ENCODE assay signal across 1 cellular context in the genomic region with DNA sequence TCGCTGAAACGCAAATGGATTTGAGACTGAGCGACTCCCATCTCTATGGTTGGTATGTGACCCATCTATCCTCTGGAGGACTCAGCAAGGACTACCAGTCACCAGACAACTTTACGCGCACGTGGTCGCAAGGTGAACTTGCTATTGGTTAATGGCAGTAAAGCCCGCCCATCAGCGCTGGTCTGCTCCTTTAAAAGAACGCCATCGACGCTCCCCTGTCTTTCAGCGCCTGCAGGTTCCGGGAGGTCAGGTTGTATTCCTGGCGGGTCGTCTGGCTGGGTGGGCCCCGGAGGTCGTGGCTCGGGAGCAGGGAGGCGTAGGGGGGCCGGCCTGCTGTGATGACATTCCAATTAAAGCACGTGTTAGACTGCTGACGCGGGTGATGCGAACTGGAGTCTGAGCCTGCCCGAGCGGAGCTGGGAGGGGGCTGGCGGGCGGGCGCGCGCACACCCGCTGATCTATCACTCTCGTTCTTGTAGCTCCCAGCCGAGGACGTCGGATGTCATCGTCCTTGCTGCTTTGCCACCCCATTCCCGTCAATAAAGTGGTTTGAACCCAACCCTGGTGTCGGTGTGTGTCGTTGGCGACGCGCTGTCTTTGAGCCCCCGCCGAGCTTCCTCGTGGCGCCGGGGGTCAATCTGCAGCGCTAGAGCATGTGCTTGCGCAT.
TF ChIP-seq lines count a peak whose summit lies in the region.

No MANE protein-coding gene starts in this region.

TF ChIP-seq in WTC11, 78 proteins besides CTCF, POLR2A, EP300 and RAD21 (continued from another document and continues in another):
- TF ChIP-seq, protein P1, sequence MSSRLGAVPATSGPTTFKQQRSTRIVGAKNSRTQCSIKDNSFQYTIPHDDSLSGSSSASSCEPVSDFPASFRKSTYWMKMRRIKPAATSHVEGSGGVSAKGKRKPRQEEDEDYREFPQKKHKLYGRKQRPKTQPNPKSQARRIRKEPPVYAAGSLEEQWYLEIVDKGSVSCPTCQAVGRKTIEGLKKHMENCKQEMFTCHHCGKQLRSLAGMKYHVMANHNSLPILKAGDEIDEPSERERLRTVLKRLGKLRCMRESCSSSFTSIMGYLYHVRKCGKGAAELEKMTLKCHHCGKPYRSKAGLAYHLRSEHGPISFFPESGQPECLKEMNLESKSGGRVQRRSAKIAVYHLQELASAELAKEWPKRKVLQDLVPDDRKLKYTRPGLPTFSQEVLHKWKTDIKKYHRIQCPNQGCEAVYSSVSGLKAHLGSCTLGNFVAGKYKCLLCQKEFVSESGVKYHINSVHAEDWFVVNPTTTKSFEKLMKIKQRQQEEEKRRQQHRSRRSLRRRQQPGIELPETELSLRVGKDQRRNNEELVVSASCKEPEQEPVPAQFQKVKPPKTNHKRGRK (CRISPR knock-in tag; IDR thresholded peaks at IDR 0.05; ENCODE audit: borderline replicate concordance) = no peak
- TF ChIP-seq, protein P2, sequence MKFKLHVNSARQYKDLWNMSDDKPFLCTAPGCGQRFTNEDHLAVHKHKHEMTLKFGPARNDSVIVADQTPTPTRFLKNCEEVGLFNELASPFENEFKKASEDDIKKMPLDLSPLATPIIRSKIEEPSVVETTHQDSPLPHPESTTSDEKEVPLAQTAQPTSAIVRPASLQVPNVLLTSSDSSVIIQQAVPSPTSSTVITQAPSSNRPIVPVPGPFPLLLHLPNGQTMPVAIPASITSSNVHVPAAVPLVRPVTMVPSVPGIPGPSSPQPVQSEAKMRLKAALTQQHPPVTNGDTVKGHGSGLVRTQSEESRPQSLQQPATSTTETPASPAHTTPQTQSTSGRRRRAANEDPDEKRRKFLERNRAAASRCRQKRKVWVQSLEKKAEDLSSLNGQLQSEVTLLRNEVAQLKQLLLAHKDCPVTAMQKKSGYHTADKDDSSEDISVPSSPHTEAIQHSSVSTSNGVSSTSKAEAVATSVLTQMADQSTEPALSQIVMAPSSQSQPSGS (CRISPR knock-in tag; IDR thresholded peaks at IDR 0.05; ENCODE audit: borderline replicate concordance, low read depth) = no peak
- TF ChIP-seq NR1H2 (CRISPR knock-in tag; IDR thresholded peaks at IDR 0.05) (no peak), ZNF121 (CRISPR knock-in tag; IDR thresholded peaks at IDR 0.05) (no peak), ESRRA (CRISPR knock-in tag; IDR thresholded peaks at IDR 0.05; ENCODE audit: borderline replicate concordance) (no peak; the same call in none of the 2 replicates), OVOL2 (CRISPR knock-in tag; IDR thresholded peaks at IDR 0.05; ENCODE audit: borderline replicate concordance) (peak; percentile 76; the same call in 1 of the 2 replicates), GABPB1 (CRISPR knock-in tag; IDR thresholded peaks at IDR 0.05) (peak; percentile 84), ZNF396 (CRISPR knock-in tag; IDR thresholded peaks at IDR 0.05; ENCODE audit: borderline replicate concordance) (no peak), SMAD4 (CRISPR knock-in tag; IDR thresholded peaks at IDR 0.05) (no peak), SOX15 (CRISPR knock-in tag; IDR thresholded peaks at IDR 0.05) (no peak), MXD4 (CRISPR knock-in tag; IDR thresholded peaks at IDR 0.05; ENCODE audit: borderline replicate concordance) (no peak), ZNF317 (CRISPR knock-in tag; IDR thresholded peaks at IDR 0.05; ENCODE audit: borderline replicate concordance, low read depth) (no peak), ZNF232 (CRISPR knock-in tag; IDR thresholded peaks at IDR 0.05) (no peak), NR2C2 (CRISPR knock-in tag; IDR thresholded peaks at IDR 0.05) (no peak), RELA (CRISPR knock-in tag; IDR thresholded peaks at IDR 0.05; ENCODE audit: borderline replicate concordance) (peak; percentile 49)
- TF ChIP-seq, protein P3, sequence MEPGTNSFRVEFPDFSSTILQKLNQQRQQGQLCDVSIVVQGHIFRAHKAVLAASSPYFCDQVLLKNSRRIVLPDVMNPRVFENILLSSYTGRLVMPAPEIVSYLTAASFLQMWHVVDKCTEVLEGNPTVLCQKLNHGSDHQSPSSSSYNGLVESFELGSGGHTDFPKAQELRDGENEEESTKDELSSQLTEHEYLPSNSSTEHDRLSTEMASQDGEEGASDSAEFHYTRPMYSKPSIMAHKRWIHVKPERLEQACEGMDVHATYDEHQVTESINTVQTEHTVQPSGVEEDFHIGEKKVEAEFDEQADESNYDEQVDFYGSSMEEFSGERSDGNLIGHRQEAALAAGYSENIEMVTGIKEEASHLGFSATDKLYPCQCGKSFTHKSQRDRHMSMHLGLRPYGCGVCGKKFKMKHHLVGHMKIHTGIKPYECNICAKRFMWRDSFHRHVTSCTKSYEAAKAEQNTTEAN (CRISPR knock-in tag; IDR thresholded peaks at IDR 0.05) = peak; percentile 90
- TF ChIP-seq, protein P4, sequence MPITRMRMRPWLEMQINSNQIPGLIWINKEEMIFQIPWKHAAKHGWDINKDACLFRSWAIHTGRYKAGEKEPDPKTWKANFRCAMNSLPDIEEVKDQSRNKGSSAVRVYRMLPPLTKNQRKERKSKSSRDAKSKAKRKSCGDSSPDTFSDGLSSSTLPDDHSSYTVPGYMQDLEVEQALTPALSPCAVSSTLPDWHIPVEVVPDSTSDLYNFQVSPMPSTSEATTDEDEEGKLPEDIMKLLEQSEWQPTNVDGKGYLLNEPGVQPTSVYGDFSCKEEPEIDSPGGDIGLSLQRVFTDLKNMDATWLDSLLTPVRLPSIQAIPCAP (CRISPR knock-in tag; IDR thresholded peaks at IDR 0.05) = peak; percentile 7; the same call in 1 of the 2 replicates
- TF ChIP-seq, protein P5, sequence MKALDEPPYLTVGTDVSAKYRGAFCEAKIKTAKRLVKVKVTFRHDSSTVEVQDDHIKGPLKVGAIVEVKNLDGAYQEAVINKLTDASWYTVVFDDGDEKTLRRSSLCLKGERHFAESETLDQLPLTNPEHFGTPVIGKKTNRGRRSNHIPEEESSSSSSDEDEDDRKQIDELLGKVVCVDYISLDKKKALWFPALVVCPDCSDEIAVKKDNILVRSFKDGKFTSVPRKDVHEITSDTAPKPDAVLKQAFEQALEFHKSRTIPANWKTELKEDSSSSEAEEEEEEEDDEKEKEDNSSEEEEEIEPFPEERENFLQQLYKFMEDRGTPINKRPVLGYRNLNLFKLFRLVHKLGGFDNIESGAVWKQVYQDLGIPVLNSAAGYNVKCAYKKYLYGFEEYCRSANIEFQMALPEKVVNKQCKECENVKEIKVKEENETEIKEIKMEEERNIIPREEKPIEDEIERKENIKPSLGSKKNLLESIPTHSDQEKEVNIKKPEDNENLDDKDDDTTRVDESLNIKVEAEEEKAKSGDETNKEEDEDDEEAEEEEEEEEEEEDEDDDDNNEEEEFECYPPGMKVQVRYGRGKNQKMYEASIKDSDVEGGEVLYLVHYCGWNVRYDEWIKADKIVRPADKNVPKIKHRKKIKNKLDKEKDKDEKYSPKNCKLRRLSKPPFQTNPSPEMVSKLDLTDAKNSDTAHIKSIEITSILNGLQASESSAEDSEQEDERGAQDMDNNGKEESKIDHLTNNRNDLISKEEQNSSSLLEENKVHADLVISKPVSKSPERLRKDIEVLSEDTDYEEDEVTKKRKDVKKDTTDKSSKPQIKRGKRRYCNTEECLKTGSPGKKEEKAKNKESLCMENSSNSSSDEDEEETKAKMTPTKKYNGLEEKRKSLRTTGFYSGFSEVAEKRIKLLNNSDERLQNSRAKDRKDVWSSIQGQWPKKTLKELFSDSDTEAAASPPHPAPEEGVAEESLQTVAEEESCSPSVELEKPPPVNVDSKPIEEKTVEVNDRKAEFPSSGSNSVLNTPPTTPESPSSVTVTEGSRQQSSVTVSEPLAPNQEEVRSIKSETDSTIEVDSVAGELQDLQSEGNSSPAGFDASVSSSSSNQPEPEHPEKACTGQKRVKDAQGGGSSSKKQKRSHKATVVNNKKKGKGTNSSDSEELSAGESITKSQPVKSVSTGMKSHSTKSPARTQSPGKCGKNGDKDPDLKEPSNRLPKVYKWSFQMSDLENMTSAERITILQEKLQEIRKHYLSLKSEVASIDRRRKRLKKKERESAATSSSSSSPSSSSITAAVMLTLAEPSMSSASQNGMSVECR (CRISPR knock-in tag; IDR thresholded peaks at IDR 0.05; ENCODE audit: borderline replicate concordance) = peak; percentile 94
- TF ChIP-seq, protein P6, sequence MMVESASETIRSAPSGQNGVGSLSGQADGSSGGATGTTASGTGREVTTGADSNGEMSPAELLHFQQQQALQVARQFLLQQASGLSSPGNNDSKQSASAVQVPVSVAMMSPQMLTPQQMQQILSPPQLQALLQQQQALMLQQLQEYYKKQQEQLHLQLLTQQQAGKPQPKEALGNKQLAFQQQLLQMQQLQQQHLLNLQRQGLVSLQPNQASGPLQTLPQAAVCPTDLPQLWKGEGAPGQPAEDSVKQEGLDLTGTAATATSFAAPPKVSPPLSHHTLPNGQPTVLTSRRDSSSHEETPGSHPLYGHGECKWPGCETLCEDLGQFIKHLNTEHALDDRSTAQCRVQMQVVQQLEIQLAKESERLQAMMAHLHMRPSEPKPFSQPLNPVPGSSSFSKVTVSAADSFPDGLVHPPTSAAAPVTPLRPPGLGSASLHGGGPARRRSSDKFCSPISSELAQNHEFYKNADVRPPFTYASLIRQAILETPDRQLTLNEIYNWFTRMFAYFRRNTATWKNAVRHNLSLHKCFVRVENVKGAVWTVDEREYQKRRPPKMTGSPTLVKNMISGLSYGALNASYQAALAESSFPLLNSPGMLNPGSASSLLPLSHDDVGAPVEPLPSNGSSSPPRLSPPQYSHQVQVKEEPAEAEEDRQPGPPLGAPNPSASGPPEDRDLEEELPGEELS (CRISPR knock-in tag; IDR thresholded peaks at IDR 0.05) = 0 out of 2 replicates have a peak, but pooled peaks have one; percentile 15
- TF ChIP-seq, protein P7, sequence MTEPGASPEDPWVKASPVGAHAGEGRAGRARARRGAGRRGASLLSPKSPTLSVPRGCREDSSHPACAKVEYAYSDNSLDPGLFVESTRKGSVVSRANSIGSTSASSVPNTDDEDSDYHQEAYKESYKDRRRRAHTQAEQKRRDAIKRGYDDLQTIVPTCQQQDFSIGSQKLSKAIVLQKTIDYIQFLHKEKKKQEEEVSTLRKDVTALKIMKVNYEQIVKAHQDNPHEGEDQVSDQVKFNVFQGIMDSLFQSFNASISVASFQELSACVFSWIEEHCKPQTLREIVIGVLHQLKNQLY (CRISPR knock-in tag; IDR thresholded peaks at IDR 0.05) = no peak
- TF ChIP-seq, protein P8, sequence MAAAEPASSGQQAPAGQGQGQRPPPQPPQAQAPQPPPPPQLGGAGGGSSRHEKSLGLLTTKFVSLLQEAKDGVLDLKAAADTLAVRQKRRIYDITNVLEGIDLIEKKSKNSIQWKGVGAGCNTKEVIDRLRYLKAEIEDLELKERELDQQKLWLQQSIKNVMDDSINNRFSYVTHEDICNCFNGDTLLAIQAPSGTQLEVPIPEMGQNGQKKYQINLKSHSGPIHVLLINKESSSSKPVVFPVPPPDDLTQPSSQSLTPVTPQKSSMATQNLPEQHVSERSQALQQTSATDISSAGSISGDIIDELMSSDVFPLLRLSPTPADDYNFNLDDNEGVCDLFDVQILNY (CRISPR knock-in tag; IDR thresholded peaks at IDR 0.05) = no peak
- TF ChIP-seq, protein P9, sequence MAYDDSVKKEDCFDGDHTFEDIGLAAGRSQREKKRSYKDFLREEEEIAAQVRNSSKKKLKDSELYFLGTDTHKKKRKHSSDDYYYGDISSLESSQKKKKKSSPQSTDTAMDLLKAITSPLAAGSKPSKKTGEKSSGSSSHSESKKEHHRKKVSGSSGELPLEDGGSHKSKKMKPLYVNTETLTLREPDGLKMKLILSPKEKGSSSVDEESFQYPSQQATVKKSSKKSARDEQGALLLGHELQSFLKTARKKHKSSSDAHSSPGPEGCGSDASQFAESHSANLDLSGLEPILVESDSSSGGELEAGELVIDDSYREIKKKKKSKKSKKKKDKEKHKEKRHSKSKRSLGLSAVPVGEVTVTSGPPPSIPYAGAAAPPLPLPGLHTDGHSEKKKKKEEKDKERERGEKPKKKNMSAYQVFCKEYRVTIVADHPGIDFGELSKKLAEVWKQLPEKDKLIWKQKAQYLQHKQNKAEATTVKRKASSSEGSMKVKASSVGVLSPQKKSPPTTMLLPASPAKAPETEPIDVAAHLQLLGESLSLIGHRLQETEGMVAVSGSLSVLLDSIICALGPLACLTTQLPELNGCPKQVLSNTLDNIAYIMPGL (CRISPR knock-in tag; IDR thresholded peaks at IDR 0.05) = no peak; the same call in 1 of the 2 replicates
- TF ChIP-seq, protein P10, sequence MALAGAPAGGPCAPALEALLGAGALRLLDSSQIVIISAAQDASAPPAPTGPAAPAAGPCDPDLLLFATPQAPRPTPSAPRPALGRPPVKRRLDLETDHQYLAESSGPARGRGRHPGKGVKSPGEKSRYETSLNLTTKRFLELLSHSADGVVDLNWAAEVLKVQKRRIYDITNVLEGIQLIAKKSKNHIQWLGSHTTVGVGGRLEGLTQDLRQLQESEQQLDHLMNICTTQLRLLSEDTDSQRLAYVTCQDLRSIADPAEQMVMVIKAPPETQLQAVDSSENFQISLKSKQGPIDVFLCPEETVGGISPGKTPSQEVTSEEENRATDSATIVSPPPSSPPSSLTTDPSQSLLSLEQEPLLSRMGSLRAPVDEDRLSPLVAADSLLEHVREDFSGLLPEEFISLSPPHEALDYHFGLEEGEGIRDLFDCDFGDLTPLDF (CRISPR knock-in tag; IDR thresholded peaks at IDR 0.05) = no peak; the same call in 1 of the 2 replicates
- TF ChIP-seq, protein P11, sequence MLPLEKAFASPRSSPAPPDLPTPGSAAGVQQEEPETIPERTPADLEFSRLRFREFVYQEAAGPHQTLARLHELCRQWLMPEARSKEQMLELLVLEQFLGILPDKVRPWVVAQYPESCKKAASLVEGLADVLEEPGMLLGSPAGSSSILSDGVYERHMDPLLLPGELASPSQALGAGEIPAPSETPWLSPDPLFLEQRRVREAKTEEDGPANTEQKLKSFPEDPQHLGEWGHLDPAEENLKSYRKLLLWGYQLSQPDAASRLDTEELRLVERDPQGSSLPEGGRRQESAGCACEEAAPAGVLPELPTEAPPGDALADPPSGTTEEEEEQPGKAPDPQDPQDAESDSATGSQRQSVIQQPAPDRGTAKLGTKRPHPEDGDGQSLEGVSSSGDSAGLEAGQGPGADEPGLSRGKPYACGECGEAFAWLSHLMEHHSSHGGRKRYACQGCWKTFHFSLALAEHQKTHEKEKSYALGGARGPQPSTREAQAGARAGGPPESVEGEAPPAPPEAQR (CRISPR knock-in tag; IDR thresholded peaks at IDR 0.05) = no peak
- TF ChIP-seq, protein P12, sequence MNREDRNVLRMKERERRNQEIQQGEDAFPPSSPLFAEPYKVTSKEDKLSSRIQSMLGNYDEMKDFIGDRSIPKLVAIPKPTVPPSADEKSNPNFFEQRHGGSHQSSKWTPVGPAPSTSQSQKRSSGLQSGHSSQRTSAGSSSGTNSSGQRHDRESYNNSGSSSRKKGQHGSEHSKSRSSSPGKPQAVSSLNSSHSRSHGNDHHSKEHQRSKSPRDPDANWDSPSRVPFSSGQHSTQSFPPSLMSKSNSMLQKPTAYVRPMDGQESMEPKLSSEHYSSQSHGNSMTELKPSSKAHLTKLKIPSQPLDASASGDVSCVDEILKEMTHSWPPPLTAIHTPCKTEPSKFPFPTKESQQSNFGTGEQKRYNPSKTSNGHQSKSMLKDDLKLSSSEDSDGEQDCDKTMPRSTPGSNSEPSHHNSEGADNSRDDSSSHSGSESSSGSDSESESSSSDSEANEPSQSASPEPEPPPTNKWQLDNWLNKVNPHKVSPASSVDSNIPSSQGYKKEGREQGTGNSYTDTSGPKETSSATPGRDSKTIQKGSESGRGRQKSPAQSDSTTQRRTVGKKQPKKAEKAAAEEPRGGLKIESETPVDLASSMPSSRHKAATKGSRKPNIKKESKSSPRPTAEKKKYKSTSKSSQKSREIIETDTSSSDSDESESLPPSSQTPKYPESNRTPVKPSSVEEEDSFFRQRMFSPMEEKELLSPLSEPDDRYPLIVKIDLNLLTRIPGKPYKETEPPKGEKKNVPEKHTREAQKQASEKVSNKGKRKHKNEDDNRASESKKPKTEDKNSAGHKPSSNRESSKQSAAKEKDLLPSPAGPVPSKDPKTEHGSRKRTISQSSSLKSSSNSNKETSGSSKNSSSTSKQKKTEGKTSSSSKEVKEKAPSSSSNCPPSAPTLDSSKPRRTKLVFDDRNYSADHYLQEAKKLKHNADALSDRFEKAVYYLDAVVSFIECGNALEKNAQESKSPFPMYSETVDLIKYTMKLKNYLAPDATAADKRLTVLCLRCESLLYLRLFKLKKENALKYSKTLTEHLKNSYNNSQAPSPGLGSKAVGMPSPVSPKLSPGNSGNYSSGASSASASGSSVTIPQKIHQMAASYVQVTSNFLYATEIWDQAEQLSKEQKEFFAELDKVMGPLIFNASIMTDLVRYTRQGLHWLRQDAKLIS (CRISPR knock-in tag; IDR thresholded peaks at IDR 0.05; ENCODE audit: borderline replicate concordance) = no peak
